Comparison of ENCODE assay signal across 8 cellular contexts in the genomic region with DNA sequence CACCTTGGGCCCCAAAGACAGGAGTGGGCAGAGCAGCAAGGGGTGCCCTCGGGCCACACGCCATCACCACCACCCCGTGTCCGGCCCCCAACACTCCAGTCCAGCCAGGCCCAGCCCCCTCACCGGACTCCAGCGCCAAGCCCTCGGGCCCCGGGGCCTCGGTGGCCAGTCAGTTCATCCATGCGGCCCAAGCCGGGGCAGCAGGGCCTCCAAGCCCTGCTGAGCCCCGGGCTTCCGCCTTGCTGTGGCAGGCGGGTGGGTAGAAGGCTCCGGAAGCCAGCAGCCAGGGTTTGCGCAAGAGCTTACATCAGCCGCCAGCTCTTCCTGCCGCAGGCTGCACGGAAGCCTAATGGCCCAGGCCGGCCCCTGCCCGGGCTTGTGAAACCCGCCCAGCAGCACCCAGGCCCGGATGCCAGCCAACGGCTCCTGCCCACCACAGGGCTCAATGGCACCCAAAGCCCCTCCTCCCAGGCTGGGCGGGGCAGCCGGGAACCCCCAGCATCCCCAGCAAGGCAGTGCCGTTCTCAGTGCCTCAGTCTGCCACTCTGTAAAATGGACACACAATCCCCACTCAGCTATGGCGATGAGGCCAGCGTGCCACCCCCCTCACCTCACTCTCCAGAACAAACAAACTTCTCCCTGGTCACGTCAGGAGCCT. TPM values are rescaled to one million over a fixed set of nuclear protein-coding genes. Genes with fewer than 3 reads are reported as not detected.
DNase-seq lines count a peak whose midpoint lies in the region; ATAC-seq, FAIRE-seq and TF ChIP-seq lines count a peak whose summit lies in the region.

No MANE protein-coding gene starts in this region.

- H3K4me1 Mint-ChIP-seq in activated T-helper 2 cell treated with anti-CD3 and anti-CD28 coated beads, Interferon-gamma antibody, Interleukin-2, Interleukin-4, amounts not matched to agents 10 μg/mL and 5 μg/mL and 100 μg/mL, durations not matched to agents 14 hours and 24 hours and 36 hours (ENCODE audit: low read depth): peaks cover 15% of the 10 kb centered on the region

- peak overlapping the region; percentile 94 for H3K27ac Mint-ChIP-seq in activated T-helper 2 cell treated with anti-CD3 and anti-CD28 coated beads, Interferon-gamma antibody, Interleukin-2, Interleukin-4, amounts not matched to agents 10 μg/mL and 5 μg/mL and 100 μg/mL, durations not matched to agents 14 hours and 24 hours and 36 hours

- no peaks in the 10 kb centered on the region for H3K9me3 ChIP-seq in sigmoid colon

- H3K4me1 ChIP-seq in sigmoid colon: peaks cover 0 to 60% (median 54%) of the 10 kb centered on the region in 4 donors

- no peaks in the 10 kb centered on the region for H3K27me3 ChIP-seq in sigmoid colon

- TF ChIP-seq CTCF in sigmoid colon (IDR thresholded peaks at IDR 0.05): no peak

- no peak for FAIRE-seq in frontal cortex (lab: Jason Lieb, UNC)

- DNase-seq in AG08396 (ENCODE audit: low spot score) (peak; percentile 93), RPMI7951 (ENCODE audit: low read depth) (peak; percentile 99), frontal cortex (ENCODE audit: low spot score in 2 of 2) (peak; percentile 71 to 77), sigmoid colon (peak; percentile 94), NCI-H524 treated with DMSO at 0.1 percent for 48 hours (lab: John Stamatoyannopoulos, UW) (no peak)
- peak; percentile 84 for DNase-seq in activated T-helper 2 cell treated with anti-CD3 and anti-CD28 coated beads, Interferon-gamma antibody, Interleukin-2, Interleukin-4, amounts not matched to agents 10 μg/mL and 5 μg/mL and 100 μg/mL, durations not matched to agents 14 hours and 24 hours and 36 hours (ENCODE audit: low spot score)

- no peak for TF ChIP-seq POLR2A in sigmoid colon (IDR thresholded peaks at IDR 0.05)

- H3K27ac ChIP-seq in sigmoid colon: peak overlapping the region; percentile 78 to 85 (median 80)

- peak in 1 of 4 donors; percentile 22 for TF ChIP-seq EP300 in sigmoid colon (IDR thresholded peaks at IDR 0.05)

- no peaks in the 10 kb centered on the region for H3K27me3 Mint-ChIP-seq in activated T-helper 2 cell treated with anti-CD3 and anti-CD28 coated beads, Interferon-gamma antibody, Interleukin-2, Interleukin-4, amounts not matched to agents 10 μg/mL and 5 μg/mL and 100 μg/mL, durations not matched to agents 14 hours and 24 hours and 36 hours (ENCODE audit: low read depth)

- intact Hi-C loops in activated T-helper 2 cell treated with anti-CD3 and anti-CD28 coated beads, Interferon-gamma antibody, Interleukin-2, Interleukin-4, amounts not matched to agents 10 μg/mL and 5 μg/mL and 100 μg/mL, durations not matched to agents 14 hours and 24 hours and 36 hours (cut with micrococcal nuclease): loop anchor here (2.0 kb wide), 3 partner anchors 28 to 304 kb away; no protein-coding TSS in a partner anchor
- intact Hi-C loops in sigmoid colon (cut with DNase I): loop anchor here (2.0 to 5.0 kb wide), 2 partner anchors 18 to 40 kb away; no protein-coding TSS in a partner anchor

- H3K4me3 ChIP-seq in sigmoid colon: peak overlapping the region in 3 of 4 donors; percentile 27 to 36 (median 33)

- WGBS in sigmoid colon, 2 donors: 18 to 33% methylated on average over 30 of the region's 30 CpGs

- no peaks in the 10 kb centered on the region for H3K9me3 Mint-ChIP-seq in activated T-helper 2 cell treated with anti-CD3 and anti-CD28 coated beads, Interferon-gamma antibody, Interleukin-2, Interleukin-4, amounts not matched to agents 10 μg/mL and 5 μg/mL and 100 μg/mL, durations not matched to agents 14 hours and 24 hours and 36 hours

- H3K36me3 Mint-ChIP-seq in activated T-helper 2 cell treated with anti-CD3 and anti-CD28 coated beads, Interferon-gamma antibody, Interleukin-2, Interleukin-4, amounts not matched to agents 10 μg/mL and 5 μg/mL and 100 μg/mL, durations not matched to agents 14 hours and 24 hours and 36 hours (ENCODE audit: low read depth): peaks cover 27% of the 10 kb centered on the region

- H3K4me3 Mint-ChIP-seq in activated T-helper 2 cell treated with anti-CD3 and anti-CD28 coated beads, Interferon-gamma antibody, Interleukin-2, Interleukin-4, amounts not matched to agents 10 μg/mL and 5 μg/mL and 100 μg/mL, durations not matched to agents 14 hours and 24 hours and 36 hours (ENCODE audit: low read depth): peak overlapping the region; percentile 80

- peaks cover 7 to 29% (median 17%) of the 10 kb centered on the region in 4 donors for H3K36me3 ChIP-seq in sigmoid colon

- peak; percentile 85 for ATAC-seq in GM19035 (IDR thresholded peaks at IDR 0.05; ENCODE audit: unreplicated experiment)
- peak; percentile 84 for ATAC-seq in HG03342 (IDR thresholded peaks at IDR 0.05; ENCODE audit: unreplicated experiment)

RNA-seq across cellular contexts. Expression of a gene that starts 26.5 kb away (rescaled TPM):
- total RNA-seq in RPMI7951 (2014; rRNA removed; shearing (Covaris generic)): 18.9 and 22.7 TPM in 2 replicates
- total RNA-seq in activated T-helper 2 cell treated with anti-CD3 and anti-CD28 coated beads, Interferon-gamma antibody, Interleukin-2, Interleukin-4, amounts not matched to agents 10 μg/mL and 5 μg/mL and 100 μg/mL, durations not matched to agents 14 hours and 24 hours and 36 hours: 47.3 and 52.7 TPM in 2 replicates
- total RNA-seq in frontal cortex: 40.8 TPM
- 100 to 1,000 TPM in 1 of 4 donors, 10 to 100 TPM in 3; 32.5 to 187 (median 59.9) TPM for total RNA-seq in sigmoid colon
- 10 to 100 TPM; 12.6 to 61.8 (median 19.9) TPM for polyA plus RNA-seq in sigmoid colon
